ENCODE assay signal across 23 cellular contexts in the genomic region with DNA sequence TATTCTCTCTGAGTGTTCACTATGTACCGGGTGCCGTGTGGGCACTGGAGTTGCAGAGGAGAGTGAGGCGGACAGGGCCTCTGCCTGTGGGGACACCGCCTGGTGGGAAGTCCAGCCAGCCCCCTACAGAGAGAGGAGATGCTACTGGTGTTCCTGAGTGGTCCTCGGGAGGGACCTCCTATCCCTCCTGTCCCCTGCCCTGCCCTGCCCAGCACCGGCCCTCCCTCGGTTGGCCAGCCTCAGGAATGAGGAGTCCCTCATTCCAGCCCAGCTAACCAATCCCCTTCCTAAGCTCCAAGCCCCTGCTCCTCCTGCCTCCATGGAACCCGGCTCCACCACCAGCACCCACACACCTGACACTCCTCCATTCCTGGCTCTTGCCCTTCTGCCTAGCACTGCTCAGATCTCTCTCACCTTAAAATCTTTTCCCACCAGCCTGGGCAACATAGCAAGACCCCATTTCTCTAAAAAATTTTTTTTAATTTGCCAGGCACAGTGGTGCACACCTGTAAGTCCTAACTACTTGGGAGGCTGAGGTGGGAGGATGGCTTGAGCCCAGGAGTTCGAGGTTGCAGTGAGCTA. TPM values are rescaled to one million over a fixed set of nuclear protein-coding genes. Genes with fewer than 3 reads are reported as not detected.
DNase-seq lines count a peak whose midpoint lies in the region; ATAC-seq, FAIRE-seq and TF ChIP-seq lines count a peak whose summit lies in the region.
"Had no signal": no experiment of that assay in that cellular context is flagged by ENCODE, and none has a peak within 500 bp of the region (broad histone marks: within the 10 kb centered on the region; RNA-seq: fewer than 3 reads in every experiment).

No MANE protein-coding gene starts in this region.

- H3K4me2 ChIP-seq in A549 (no peak overlapping the region), HepG2 (ENCODE audit: low read depth, low read length) (peak overlapping the region; percentile 100), neuronal stem cell (ENCODE audit: insufficient read depth, low read length, poor library complexity, severe bottlenecking) (no peak overlapping the region)
- H3K4me2 ChIP-seq: PC-9 had no signal

- BruUV-seq in HepG2 (replicated peaks; lab: Mats Ljungman, UMichigan): no TSS peak

- H2BK5ac ChIP-seq in neuronal stem cell (ENCODE audit: low read length): no peak overlapping the region

- TF ChIP-seq RAD21 in A549 (conservative IDR thresholded peaks at IDR 0.05 in 1 of 2, IDR thresholded peaks at IDR 0.05 in 1 of 2) (no peak), HepG2 (CRISPR knock-in tag; IDR thresholded peaks at IDR 0.05) (no peak)

- TF ChIP-seq EP300 in A549 (IDR thresholded peaks at IDR 0.05): no peak
- no peak for TF ChIP-seq EP300 in HepG2 (IDR thresholded peaks at IDR 0.05; ENCODE audit: low read depth in 2 of 2, low read length in 2 of 2)
- TF ChIP-seq EP300 in HepG2 (CRISPR knock-in tag; IDR thresholded peaks at IDR 0.05; ENCODE audit: borderline replicate concordance): no peak

- peaks cover 64% of the 10 kb centered on the region for H3K79me2 ChIP-seq in HepG2 (ENCODE audit: insufficient read depth, low read length)

- no peak overlapping the region for H3K4me3 ChIP-seq in A549
- H3K4me3 ChIP-seq in HEK293 (ENCODE audit: low read depth, low read length): no peak overlapping the region
- peak overlapping the region; percentile 37 to 99 (median 88) for H3K4me3 ChIP-seq in HepG2 (replicated peaks in 1 of 3; ENCODE audit: insufficient read depth in 1 of 3, low read depth in 2 of 3, low read length in 3 of 3)
- no peak overlapping the region for H3K4me3 ChIP-seq in neuronal stem cell (ENCODE audit: low read length in 2 of 2)
- H3K4me3 ChIP-seq: MG63, PC-9, SJSA1 had no signal

- FAIRE-seq in A549 (lab: Jason Lieb, UNC) (no peak), HepG2 (lab: Jason Lieb, UNC) (no peak)
- FAIRE-seq: H54 had no signal

- H3K36me3 ChIP-seq in HEK293 (ENCODE audit: control insufficient read depth in 2 of 2, insufficient read depth in 1 of 2, low read length in 2 of 2) (no peaks in the 10 kb centered on the region), HepG2 (replicated peaks in 1 of 2; ENCODE audit: control insufficient read depth in 1 of 2, insufficient read depth in 2 of 2, low read length in 2 of 2) (peaks cover 2 to 27% of the 10 kb centered on the region in 2 experiments), neuronal stem cell (replicated peaks in 1 of 2; ENCODE audit: control insufficient read depth in 2 of 2, insufficient read depth in 2 of 2, low read length in 2 of 2) (no peaks in the 10 kb centered on the region)
- H3K36me3 ChIP-seq: MG63, SJSA1 had no signal

- no peak overlapping the region for H4K91ac ChIP-seq in neuronal stem cell (ENCODE audit: low read depth, low read length, poor library complexity)

- no peak overlapping the region for H3K23ac ChIP-seq in neuronal stem cell (ENCODE audit: low read depth, low read length, poor library complexity)

- TF ChIP-seq POLR2A in A549 (IDR thresholded peaks at IDR 0.05; ENCODE audit: low read length): no peak
- no peak for TF ChIP-seq POLR2A in HepG2 (IDR thresholded peaks at IDR 0.05; ENCODE audit: insufficient read depth in 1 of 2, low read depth in 2 of 2, low read length in 2 of 2)

- H3K79me1 ChIP-seq in neuronal stem cell (ENCODE audit: low read depth, low read length): no peaks in the 10 kb centered on the region

- H3K27me3 ChIP-seq in HepG2 (ENCODE audit: control insufficient read depth in 1 of 2, insufficient read depth in 2 of 2, low read length in 2 of 2): peaks cover 0 to 5% of the 10 kb centered on the region in 2 experiments; a peak in 1 of 5 replicates
- H3K27me3 ChIP-seq in neuronal stem cell (ENCODE audit: control insufficient read depth in 3 of 3, insufficient read depth in 3 of 3, low read depth in 1 of 3, low read length in 3 of 3): no peaks in the 10 kb centered on the region
- H3K27me3 ChIP-seq: MG63 had no signal

- POLR2A ChIA-PET in A549 (lab: Yijun Ruan, JAX) (no interaction called here), HEK293 (lab: Yijun Ruan, JAX) (no interaction called here), HepG2 (lab: Yijun Ruan, JAX) (interaction anchor here (0.7 to 5.2 kb wide), 12 partner anchors 11 to 291 kb away, joined by 3 to 36 read pairs (median 4); partner anchors contain the start of genes ASGR1, SLC16A13 and TMEM256)

- H2BK12ac ChIP-seq in neuronal stem cell (ENCODE audit: low read length): no peak overlapping the region

- peaks cover 14% of the 10 kb centered on the region for H4K20me1 ChIP-seq in HepG2 (ENCODE audit: insufficient read depth, low read length)

- intact Hi-C loops in HepG2 (cut with micrococcal nuclease; ENCODE audit: unreplicated experiment): no loop called here

- in situ Hi-C loops in HepG2 (cut with HindIII; ENCODE audit: extremely low pct_ligation_motif_present, low pct_unique_long_range_greater_than_20kb): no loop called here

- peak; percentile 19 to 34; a peak in 3 of 6 replicates for ATAC-seq in A549
- peak; percentile 17 for ATAC-seq in HepG2
- ATAC-seq in HG03039 (IDR thresholded peaks at IDR 0.05; ENCODE audit: unreplicated experiment): no peak
- ATAC-seq: Right ventricle myocardium inferior had no signal

- WGBS in A549 (ENCODE audit: missing lambda C conversion rate): 80% methylated on average over 9 of the region's 9 CpGs
- WGBS in HepG2 (ENCODE audit: low lambda C conversion rate): 19% methylated on average over 6 of the region's 9 CpGs
- no CpG with 5 or more reads among the region's 9 CpGs for WGBS in neuronal stem cell (ENCODE audit: extremely low coverage in 2 of 2, insufficient read length in 2 of 2, insufficient replicate concordance in 1 of 2), 2 donors

- no peak overlapping the region for H2AFZ ChIP-seq in HepG2 (ENCODE audit: low read length)
- no peak overlapping the region for H2AFZ ChIP-seq in neuronal stem cell (ENCODE audit: low read length)
- H2AFZ ChIP-seq: PC-9 had no signal

- H3K9me3 ChIP-seq in A549 (no peaks in the 10 kb centered on the region), HEK293 (ENCODE audit: control insufficient read depth, insufficient read depth, low read depth, low read length) (no peaks in the 10 kb centered on the region), HepG2 (ENCODE audit: low read length) (no peaks in the 10 kb centered on the region), neuronal stem cell (replicated peaks in 1 of 2; ENCODE audit: control insufficient read depth in 2 of 2, insufficient read depth in 1 of 2, low read depth in 1 of 2, low read length in 2 of 2) (peaks cover 3 to 5% of the 10 kb centered on the region in 2 donors)
- H3K9me3 ChIP-seq: MG63, SJSA1 had no signal

- H3K27ac ChIP-seq in A549 (no peak overlapping the region), HEK293 (ENCODE audit: extremely low read depth, low read depth, low read length) (no peak overlapping the region), HepG2 (ENCODE audit: extremely low read length, insufficient read depth, low read length) (peak overlapping the region; percentile 98), neuronal stem cell (replicated peaks; ENCODE audit: low read length) (no peak overlapping the region)
- H3K27ac ChIP-seq: C4-2B, PC-9, SJSA1 had no signal

- H3K4me1 ChIP-seq in A549 (peaks cover 9% of the 10 kb centered on the region; the same call in 2 of the 3 replicates), HEK293 (ENCODE audit: control insufficient read depth, insufficient read depth, low read length) (no peaks in the 10 kb centered on the region), HepG2 (ENCODE audit: insufficient read depth, low read length) (peaks cover 78% of the 10 kb centered on the region), neuronal stem cell (ENCODE audit: control insufficient read depth in 2 of 2, insufficient read depth in 1 of 2, low read depth in 1 of 2, low read length in 2 of 2) (peaks cover 2 to 17% of the 10 kb centered on the region in 2 donors)
- H3K4me1 ChIP-seq: SJSA1 had no signal

- peak overlapping the region; percentile 55 for H2BK15ac ChIP-seq in neuronal stem cell (ENCODE audit: low read length)

- no peak overlapping the region for H3K14ac ChIP-seq in neuronal stem cell (ENCODE audit: low read length)

- TF ChIP-seq CTCF in A549 (IDR thresholded peaks at IDR 0.05): no peak
- TF ChIP-seq CTCF in HEK293 (tag by site-specific recombination; IDR thresholded peaks at IDR 0.05): no peak
- peak; percentile 25; the same call in 1 of the 2 replicates for TF ChIP-seq CTCF in HepG2 (CRISPR knock-in tag; IDR thresholded peaks at IDR 0.05)

- no peak overlapping the region for H3K4ac ChIP-seq in neuronal stem cell (ENCODE audit: low read length)

- no peak for DNase-seq in A549 (ENCODE audit: low read depth in 1 of 2, low spot score in 1 of 2)
- peak; percentile 35 for DNase-seq in HepG2 (ENCODE audit: low spot score)
- no peak for DNase-seq in neuronal stem cell (ENCODE audit: low spot score)
- no peak for DNase-seq in ecto neural progenitor cell (ENCODE audit: low spot score)
- no peak for DNase-seq in NCI-H1417 treated with DMSO at 0.1 percent for 48 hours (lab: John Stamatoyannopoulos, UW)
- DNase-seq: Calu3; CD8-positive, alpha-beta memory T cell; DMS79 treated with DMSO at 0.1 percent for 48 hours; GF-D8; KG1; MG63; NCI-H1105 treated with DMSO at 0.1 percent for 48 hours; NCI-H2029; NCI-H446 treated with DMSO at 0.1 percent for 48 hours; PC-9 had no signal

- no peak overlapping the region for H2BK120ac ChIP-seq in neuronal stem cell (ENCODE audit: low read depth, low read length)

- peak overlapping the region; percentile 19 for H3K18ac ChIP-seq in neuronal stem cell (ENCODE audit: low read length)

- peak overlapping the region; percentile 68 for H2AK5ac ChIP-seq in neuronal stem cell (ENCODE audit: low read depth, low read length)

- no peak overlapping the region for H4K8ac ChIP-seq in neuronal stem cell (ENCODE audit: low read depth, low read length)

- H3K9ac ChIP-seq in HepG2 (ENCODE audit: insufficient read depth, low read depth, low read length) (peak overlapping the region; percentile 97; the same call in 1 of the 2 replicates), neuronal stem cell (ENCODE audit: low read depth, low read length, poor library complexity) (no peak overlapping the region)

- CTCF ChIA-PET in A549 (lab: Yijun Ruan, JAX): interaction anchor here (0.7 to 1.9 kb wide), 6 partner anchors 15 to 61 kb away, joined by 3 to 5 read pairs (median 3); no protein-coding TSS in a partner anchor
- CTCF ChIA-PET in HEK293 (lab: Yijun Ruan, JAX): interaction anchor here (0.6 to 1.2 kb wide), 2 partner anchors 60 to 503 kb away, joined by 3 read pairs; no protein-coding TSS in a partner anchor
- CTCF ChIA-PET in HepG2 (lab: Yijun Ruan, JAX; ENCODE audit: low intra/inter-chr PET ratio, low total read pairs): no interaction called here

RNA-seq across cellular contexts. Expression of gene ASGR2, which starts 2.0 kb away (rescaled TPM):
- polyA plus RNA-seq in A549 (2011; rRNA removed) (0.25 and 0.34 TPM in 2 replicates), A549 (2017; fragmentation: RNase III; extraction: RNeasy Plus Mini Kit Qiagen cat#74134 plus additional on column Dnase treatment) (0.06 TPM in 1 of 3 replicates, not detected in the others), HepG2 (2011; rRNA removed) (754 and 762 TPM in 2 replicates)
- 0.10 and 0.11 TPM in 2 replicates for polyA plus RNA-seq in A549 (2012; cell fraction: cytosol; rRNA removed)
- 0.06 and 0.31 TPM in 2 replicates for polyA plus RNA-seq in A549 (2012; cell fraction: nucleus; rRNA removed)
- polyA minus RNA-seq in A549 (2011; rRNA and poly(A)+ RNA removed): not detected in 2 replicates
- total RNA-seq in HepG2 (2016; rRNA removed; fragmentation: Illumina TruSeq; extraction: Trizol): 142 and 320 TPM in 2 replicates
- 153 and 157 TPM in 2 replicates for total RNA-seq in HepG2 (2016; cell fraction: cytosol; rRNA removed; fragmentation: Illumina TruSeq; extraction: Trizol; ENCODE audit: low read depth)
- total RNA-seq in HepG2 (2016; cell fraction: insoluble cytoplasmic fraction; rRNA removed; fragmentation: Illumina TruSeq; extraction: Trizol): 137 and 326 TPM in 2 replicates
- 154 and 165 TPM in 2 replicates for total RNA-seq in HepG2 (2016; cell fraction: membrane; rRNA removed; fragmentation: Illumina TruSeq; extraction: Trizol)
- 251 and 289 TPM in 2 replicates for total RNA-seq in HepG2 (2016; cell fraction: nucleus; rRNA removed; fragmentation: Illumina TruSeq; extraction: Trizol)
- 620 and 780 TPM in 2 replicates for polyA plus RNA-seq in HepG2 (2011; cell fraction: cytosol; rRNA removed)
- 692 and 800 TPM in 2 replicates for polyA plus RNA-seq in HepG2 (2011; cell fraction: nucleus; rRNA removed)
- 341 and 394 TPM in 2 replicates for polyA plus RNA-seq in HepG2 (2012)
- 194 and 207 TPM in 2 replicates for polyA plus RNA-seq in HepG2 (2016; cell fraction: cytosol; fragmentation: Illumina TruSeq; extraction: Trizol; ENCODE audit: low read depth)
- polyA plus RNA-seq in HepG2 (2016; cell fraction: insoluble cytoplasmic fraction; fragmentation: Illumina TruSeq; extraction: Trizol; ENCODE audit: low read depth): 170 and 186 TPM in 2 replicates
- polyA plus RNA-seq in HepG2 (2016; cell fraction: membrane; fragmentation: Illumina TruSeq; extraction: Trizol; ENCODE audit: low read depth): 175 and 177 TPM in 2 replicates
- 623 and 667 TPM in 2 replicates for polyA plus RNA-seq in HepG2 (2016; cell fraction: nucleus; fragmentation: Illumina TruSeq; extraction: Trizol; ENCODE audit: insufficient read depth, low read depth)
- 371 TPM in 1 of 2 replicates, not detected in the other for polyA minus RNA-seq in HepG2 (2011; rRNA and poly(A)+ RNA removed; ENCODE audit: low replicate concordance)
- polyA minus RNA-seq in HepG2 (2011; cell fraction: cytosol; rRNA and poly(A)+ RNA removed): 131 TPM in 2 replicates
- polyA minus RNA-seq in HepG2 (2011; cell fraction: nucleus; rRNA and poly(A)+ RNA removed): 102 and 109 TPM in 2 replicates
- not detected for polyA plus RNA-seq in neuronal stem cell (2013, experiment 1 of 2)
- 0.03 TPM for polyA plus RNA-seq in neuronal stem cell (2013, experiment 2 of 2)
- total RNA-seq: A673; Calu3; CD8-positive, alpha-beta memory T cell; PC-9; RPMI7951; SJSA1 had no signal
- polyA plus RNA-seq: CD8-positive, alpha-beta memory T cell had no signal

RNA-seq across cellular contexts. Expression of gene CLEC10A, which starts 32.6 kb away (rescaled TPM):
- not detected in 2 replicates for polyA plus RNA-seq in A549 (2011; rRNA removed)
- not detected in 2 replicates for polyA plus RNA-seq in A549 (2012; cell fraction: cytosol; rRNA removed)
- polyA plus RNA-seq in A549 (2012; cell fraction: nucleus; rRNA removed): not detected in 2 replicates
- not detected in 3 replicates for polyA plus RNA-seq in A549 (2017; fragmentation: RNase III; extraction: RNeasy Plus Mini Kit Qiagen cat#74134 plus additional on column Dnase treatment)
- polyA minus RNA-seq in A549 (2011; rRNA and poly(A)+ RNA removed): not detected in 2 replicates
- not detected in 2 replicates for total RNA-seq in HepG2 (2016; rRNA removed; fragmentation: Illumina TruSeq; extraction: Trizol)
- total RNA-seq in HepG2 (2016; cell fraction: cytosol; rRNA removed; fragmentation: Illumina TruSeq; extraction: Trizol; ENCODE audit: low read depth): not detected in 2 replicates
- 0.06 TPM in 1 of 2 replicates, not detected in the other for total RNA-seq in HepG2 (2016; cell fraction: insoluble cytoplasmic fraction; rRNA removed; fragmentation: Illumina TruSeq; extraction: Trizol)
- not detected in 2 replicates for total RNA-seq in HepG2 (2016; cell fraction: membrane; rRNA removed; fragmentation: Illumina TruSeq; extraction: Trizol)
- 0.19 TPM in 1 of 2 replicates, not detected in the other for total RNA-seq in HepG2 (2016; cell fraction: nucleus; rRNA removed; fragmentation: Illumina TruSeq; extraction: Trizol)
- 0.33 and 0.65 TPM in 2 replicates for polyA plus RNA-seq in HepG2 (2011; rRNA removed)
- polyA plus RNA-seq in HepG2 (2011; cell fraction: cytosol; rRNA removed): 0.08 and 0.14 TPM in 2 replicates
- polyA plus RNA-seq in HepG2 (2011; cell fraction: nucleus; rRNA removed): 1.3 and 2.4 TPM in 2 replicates
- polyA plus RNA-seq in HepG2 (2012): 0.35 and 0.48 TPM in 2 replicates
- polyA plus RNA-seq in HepG2 (2016; cell fraction: cytosol; fragmentation: Illumina TruSeq; extraction: Trizol; ENCODE audit: low read depth): not detected in 2 replicates
- polyA plus RNA-seq in HepG2 (2016; cell fraction: insoluble cytoplasmic fraction; fragmentation: Illumina TruSeq; extraction: Trizol; ENCODE audit: low read depth): not detected in 2 replicates
- not detected in 2 replicates for polyA plus RNA-seq in HepG2 (2016; cell fraction: membrane; fragmentation: Illumina TruSeq; extraction: Trizol; ENCODE audit: low read depth)
- polyA plus RNA-seq in HepG2 (2016; cell fraction: nucleus; fragmentation: Illumina TruSeq; extraction: Trizol; ENCODE audit: insufficient read depth, low read depth): 0.68 and 0.90 TPM in 2 replicates
- 0.18 TPM in 1 of 2 replicates, not detected in the other for polyA minus RNA-seq in HepG2 (2011; rRNA and poly(A)+ RNA removed; ENCODE audit: low replicate concordance)
- polyA minus RNA-seq in HepG2 (2011; cell fraction: cytosol; rRNA and poly(A)+ RNA removed): not detected in 2 replicates
- 0.64 and 1.2 TPM in 2 replicates for polyA minus RNA-seq in HepG2 (2011; cell fraction: nucleus; rRNA and poly(A)+ RNA removed)
- not detected for polyA plus RNA-seq in neuronal stem cell (2013, experiment 1 of 2)
- not detected for polyA plus RNA-seq in neuronal stem cell (2013, experiment 2 of 2)
- total RNA-seq: A673, Calu3, PC-9, RPMI7951, SJSA1 had no signal
- polyA plus RNA-seq: CD8-positive, alpha-beta memory T cell had no signal

Comparison
In these comparisons a context has a peak if more than half of its experiments do, and no peak if none do; other contexts are left out.
1. H3K4me3 ChIP-seq: peak in HepG2 (3 of 3); none in A549 (single experiment), HEK293 (single experiment) and neuronal stem cell (0 of 2).
2. RNA of gene ASGR2, which starts 2.0 kb away (polyA plus RNA-seq): 170 to 800 TPM in HepG2; 0.06 to 0.34 TPM in A549; every median in the first group is over 100 times any median in the second.